Comparison of ENCODE assay signal across 2 cellular contexts in the genomic region with DNA sequence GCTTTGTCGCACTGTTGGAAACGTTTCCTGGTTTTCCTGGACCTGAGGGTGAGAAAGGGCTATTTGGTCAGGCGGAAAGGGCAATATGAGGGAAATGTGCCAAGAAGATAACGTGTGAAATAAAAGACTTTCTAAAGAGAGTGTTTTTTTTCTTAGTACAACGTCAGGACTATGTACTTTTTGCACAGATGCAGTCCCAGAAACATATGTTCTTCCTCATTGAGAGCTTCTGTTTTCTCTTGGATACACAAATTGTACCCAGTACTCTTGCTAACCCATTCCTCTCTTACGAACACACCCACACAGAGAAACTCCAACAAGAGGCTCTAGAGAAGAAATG.
TF ChIP-seq lines count a peak whose summit lies in the region.

No MANE protein-coding gene starts in this region.

TF ChIP-seq in SK-N-SH, 30 proteins besides CTCF, POLR2A, EP300 and RAD21 (continued from another document):
- TF ChIP-seq, protein P1, sequence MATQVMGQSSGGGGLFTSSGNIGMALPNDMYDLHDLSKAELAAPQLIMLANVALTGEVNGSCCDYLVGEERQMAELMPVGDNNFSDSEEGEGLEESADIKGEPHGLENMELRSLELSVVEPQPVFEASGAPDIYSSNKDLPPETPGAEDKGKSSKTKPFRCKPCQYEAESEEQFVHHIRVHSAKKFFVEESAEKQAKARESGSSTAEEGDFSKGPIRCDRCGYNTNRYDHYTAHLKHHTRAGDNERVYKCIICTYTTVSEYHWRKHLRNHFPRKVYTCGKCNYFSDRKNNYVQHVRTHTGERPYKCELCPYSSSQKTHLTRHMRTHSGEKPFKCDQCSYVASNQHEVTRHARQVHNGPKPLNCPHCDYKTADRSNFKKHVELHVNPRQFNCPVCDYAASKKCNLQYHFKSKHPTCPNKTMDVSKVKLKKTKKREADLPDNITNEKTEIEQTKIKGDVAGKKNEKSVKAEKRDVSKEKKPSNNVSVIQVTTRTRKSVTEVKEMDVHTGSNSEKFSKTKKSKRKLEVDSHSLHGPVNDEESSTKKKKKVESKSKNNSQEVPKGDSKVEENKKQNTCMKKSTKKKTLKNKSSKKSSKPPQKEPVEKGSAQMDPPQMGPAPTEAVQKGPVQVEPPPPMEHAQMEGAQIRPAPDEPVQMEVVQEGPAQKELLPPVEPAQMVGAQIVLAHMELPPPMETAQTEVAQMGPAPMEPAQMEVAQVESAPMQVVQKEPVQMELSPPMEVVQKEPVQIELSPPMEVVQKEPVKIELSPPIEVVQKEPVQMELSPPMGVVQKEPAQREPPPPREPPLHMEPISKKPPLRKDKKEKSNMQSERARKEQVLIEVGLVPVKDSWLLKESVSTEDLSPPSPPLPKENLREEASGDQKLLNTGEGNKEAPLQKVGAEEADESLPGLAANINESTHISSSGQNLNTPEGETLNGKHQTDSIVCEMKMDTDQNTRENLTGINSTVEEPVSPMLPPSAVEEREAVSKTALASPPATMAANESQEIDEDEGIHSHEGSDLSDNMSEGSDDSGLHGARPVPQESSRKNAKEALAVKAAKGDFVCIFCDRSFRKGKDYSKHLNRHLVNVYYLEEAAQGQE (IDR thresholded peaks at IDR 0.05; ENCODE audit: low read depth, low read length) = no peak
- no peak for TF ChIP-seq SIN3A (IDR thresholded peaks at IDR 0.05; ENCODE audit: borderline replicate concordance, low read depth, low read length)
- no peak for TF ChIP-seq RCOR1 (IDR thresholded peaks at IDR 0.05; ENCODE audit: low read length)
- TF ChIP-seq PBX3 (IDR thresholded peaks at IDR 0.05) = no peak
- no peak for TF ChIP-seq CHD2 (IDR thresholded peaks at IDR 0.05; ENCODE audit: low read length, partially characterized antibody)
- TF ChIP-seq TAF1 (IDR thresholded peaks at IDR 0.05; ENCODE audit: borderline replicate concordance, low read depth, low read length) = no peak
- TF ChIP-seq NRF1 (IDR thresholded peaks at IDR 0.05; ENCODE audit: low read depth, low read length) = no peak
- no peak for TF ChIP-seq TCF12 (IDR thresholded peaks at IDR 0.05)
- no peak for TF ChIP-seq ZBTB33 (IDR thresholded peaks at IDR 0.05; ENCODE audit: borderline replicate concordance, low read depth)
- no peak for TF ChIP-seq YY1 (IDR thresholded peaks at IDR 0.05; ENCODE audit: low read depth)
- TF ChIP-seq FOXM1 (IDR thresholded peaks at IDR 0.05; ENCODE audit: low read depth) = no peak
- TF ChIP-seq, protein P2, sequence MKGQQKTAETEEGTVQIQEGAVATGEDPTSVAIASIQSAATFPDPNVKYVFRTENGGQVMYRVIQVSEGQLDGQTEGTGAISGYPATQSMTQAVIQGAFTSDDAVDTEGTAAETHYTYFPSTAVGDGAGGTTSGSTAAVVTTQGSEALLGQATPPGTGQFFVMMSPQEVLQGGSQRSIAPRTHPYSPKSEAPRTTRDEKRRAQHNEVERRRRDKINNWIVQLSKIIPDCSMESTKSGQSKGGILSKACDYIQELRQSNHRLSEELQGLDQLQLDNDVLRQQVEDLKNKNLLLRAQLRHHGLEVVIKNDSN (IDR thresholded peaks at IDR 0.05; ENCODE audit: borderline replicate concordance, low read depth) = no peak
- no peak for TF ChIP-seq MEF2A (IDR thresholded peaks at IDR 0.05; ENCODE audit: borderline replicate concordance, low read depth)
- TF ChIP-seq SMC3 (IDR thresholded peaks at IDR 0.05; ENCODE audit: low read depth, low read length) = no peak
- TF ChIP-seq TEAD4 (IDR thresholded peaks at IDR 0.05; ENCODE audit: borderline replicate concordance, insufficient read depth) = no peak
- TF ChIP-seq JUND (IDR thresholded peaks at IDR 0.05) = no peak

TF ChIP-seq in SK-N-SH treated with all-trans-retinoic acid at 6 μM for 48 hours, 23 proteins besides CTCF, POLR2A, EP300 and RAD21 (continued from another document):
- TF ChIP-seq, protein P3, sequence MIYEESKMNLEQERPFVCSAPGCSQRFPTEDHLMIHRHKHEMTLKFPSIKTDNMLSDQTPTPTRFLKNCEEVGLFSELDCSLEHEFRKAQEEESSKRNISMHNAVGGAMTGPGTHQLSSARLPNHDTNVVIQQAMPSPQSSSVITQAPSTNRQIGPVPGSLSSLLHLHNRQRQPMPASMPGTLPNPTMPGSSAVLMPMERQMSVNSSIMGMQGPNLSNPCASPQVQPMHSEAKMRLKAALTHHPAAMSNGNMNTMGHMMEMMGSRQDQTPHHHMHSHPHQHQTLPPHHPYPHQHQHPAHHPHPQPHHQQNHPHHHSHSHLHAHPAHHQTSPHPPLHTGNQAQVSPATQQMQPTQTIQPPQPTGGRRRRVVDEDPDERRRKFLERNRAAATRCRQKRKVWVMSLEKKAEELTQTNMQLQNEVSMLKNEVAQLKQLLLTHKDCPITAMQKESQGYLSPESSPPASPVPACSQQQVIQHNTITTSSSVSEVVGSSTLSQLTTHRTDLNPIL (CRISPR knock-in tag; IDR thresholded peaks at IDR 0.05; ENCODE audit: low read depth) = no peak
- no peak for TF ChIP-seq BACH2 (CRISPR knock-in tag; IDR thresholded peaks at IDR 0.05; ENCODE audit: borderline replicate concordance)
- no peak for TF ChIP-seq RARB (CRISPR knock-in tag; IDR thresholded peaks at IDR 0.05)
- no peak for TF ChIP-seq ZFP3 (CRISPR knock-in tag; IDR thresholded peaks at IDR 0.05)
- TF ChIP-seq, protein P4, sequence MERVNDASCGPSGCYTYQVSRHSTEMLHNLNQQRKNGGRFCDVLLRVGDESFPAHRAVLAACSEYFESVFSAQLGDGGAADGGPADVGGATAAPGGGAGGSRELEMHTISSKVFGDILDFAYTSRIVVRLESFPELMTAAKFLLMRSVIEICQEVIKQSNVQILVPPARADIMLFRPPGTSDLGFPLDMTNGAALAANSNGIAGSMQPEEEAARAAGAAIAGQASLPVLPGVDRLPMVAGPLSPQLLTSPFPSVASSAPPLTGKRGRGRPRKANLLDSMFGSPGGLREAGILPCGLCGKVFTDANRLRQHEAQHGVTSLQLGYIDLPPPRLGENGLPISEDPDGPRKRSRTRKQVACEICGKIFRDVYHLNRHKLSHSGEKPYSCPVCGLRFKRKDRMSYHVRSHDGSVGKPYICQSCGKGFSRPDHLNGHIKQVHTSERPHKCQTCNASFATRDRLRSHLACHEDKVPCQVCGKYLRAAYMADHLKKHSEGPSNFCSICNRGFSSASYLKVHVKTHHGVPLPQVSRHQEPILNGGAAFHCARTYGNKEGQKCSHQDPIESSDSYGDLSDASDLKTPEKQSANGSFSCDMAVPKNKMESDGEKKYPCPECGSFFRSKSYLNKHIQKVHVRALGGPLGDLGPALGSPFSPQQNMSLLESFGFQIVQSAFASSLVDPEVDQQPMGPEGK (CRISPR knock-in tag; IDR thresholded peaks at IDR 0.05; ENCODE audit: borderline replicate concordance) = no peak
- TF ChIP-seq ZNF70 (CRISPR knock-in tag; IDR thresholded peaks at IDR 0.05) = no peak
- TF ChIP-seq, protein P5, sequence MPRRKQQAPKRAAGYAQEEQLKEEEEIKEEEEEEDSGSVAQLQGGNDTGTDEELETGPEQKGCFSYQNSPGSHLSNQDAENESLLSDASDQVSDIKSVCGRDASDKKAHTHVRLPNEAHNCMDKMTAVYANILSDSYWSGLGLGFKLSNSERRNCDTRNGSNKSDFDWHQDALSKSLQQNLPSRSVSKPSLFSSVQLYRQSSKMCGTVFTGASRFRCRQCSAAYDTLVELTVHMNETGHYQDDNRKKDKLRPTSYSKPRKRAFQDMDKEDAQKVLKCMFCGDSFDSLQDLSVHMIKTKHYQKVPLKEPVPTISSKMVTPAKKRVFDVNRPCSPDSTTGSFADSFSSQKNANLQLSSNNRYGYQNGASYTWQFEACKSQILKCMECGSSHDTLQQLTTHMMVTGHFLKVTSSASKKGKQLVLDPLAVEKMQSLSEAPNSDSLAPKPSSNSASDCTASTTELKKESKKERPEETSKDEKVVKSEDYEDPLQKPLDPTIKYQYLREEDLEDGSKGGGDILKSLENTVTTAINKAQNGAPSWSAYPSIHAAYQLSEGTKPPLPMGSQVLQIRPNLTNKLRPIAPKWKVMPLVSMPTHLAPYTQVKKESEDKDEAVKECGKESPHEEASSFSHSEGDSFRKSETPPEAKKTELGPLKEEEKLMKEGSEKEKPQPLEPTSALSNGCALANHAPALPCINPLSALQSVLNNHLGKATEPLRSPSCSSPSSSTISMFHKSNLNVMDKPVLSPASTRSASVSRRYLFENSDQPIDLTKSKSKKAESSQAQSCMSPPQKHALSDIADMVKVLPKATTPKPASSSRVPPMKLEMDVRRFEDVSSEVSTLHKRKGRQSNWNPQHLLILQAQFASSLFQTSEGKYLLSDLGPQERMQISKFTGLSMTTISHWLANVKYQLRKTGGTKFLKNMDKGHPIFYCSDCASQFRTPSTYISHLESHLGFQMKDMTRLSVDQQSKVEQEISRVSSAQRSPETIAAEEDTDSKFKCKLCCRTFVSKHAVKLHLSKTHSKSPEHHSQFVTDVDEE (CRISPR knock-in tag; IDR thresholded peaks at IDR 0.05) = no peak
- no peak for TF ChIP-seq OSR1 (CRISPR knock-in tag; IDR thresholded peaks at IDR 0.05)
- TF ChIP-seq ESRRG (CRISPR knock-in tag; IDR thresholded peaks at IDR 0.05) = no peak
- TF ChIP-seq GLIS3 (CRISPR knock-in tag; IDR thresholded peaks at IDR 0.05) = no peak
